Comparison of ENCODE assay signal across 16 cellular contexts in the genomic region with DNA sequence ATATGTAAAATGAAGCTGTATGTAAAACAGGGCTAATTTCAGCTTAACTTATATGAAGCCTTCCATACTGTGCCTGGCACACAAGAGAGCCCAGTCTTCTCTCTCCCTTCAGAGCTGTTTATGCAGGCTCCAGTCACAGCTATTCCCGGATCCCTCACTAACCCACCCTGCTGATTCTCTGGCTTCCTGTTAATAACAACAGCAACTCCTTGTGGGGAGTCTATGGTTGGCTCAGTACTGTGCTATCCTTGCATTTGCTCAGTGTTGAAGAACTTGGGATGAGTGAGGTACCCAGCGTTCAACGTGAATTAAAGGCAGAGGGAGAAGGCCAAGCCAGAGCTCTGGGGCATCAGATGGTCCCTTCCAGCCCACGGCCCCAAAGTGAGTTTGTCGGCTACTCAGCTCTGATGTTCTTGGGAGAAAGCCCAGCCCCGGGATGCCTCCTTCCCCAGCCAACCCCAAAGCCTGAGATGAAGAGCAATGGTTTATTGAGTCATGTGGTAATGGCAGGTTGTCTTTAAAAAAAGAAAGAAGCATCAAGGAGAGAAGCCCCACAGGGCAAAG. TPM values are rescaled to one million over a fixed set of nuclear protein-coding genes. Genes with fewer than 3 reads are reported as not detected.
DNase-seq lines count a peak whose midpoint lies in the region; ATAC-seq and TF ChIP-seq lines count a peak whose summit lies in the region.
"Had no signal": no experiment of that assay in that cellular context is flagged by ENCODE, and none has a peak within 500 bp of the region (broad histone marks: within the 10 kb centered on the region; RNA-seq: fewer than 3 reads in every experiment).

No MANE protein-coding gene starts in this region.

- intact Hi-C loops in posterior vena cava (cut with DNase I): no loop called here

- no peak for TF ChIP-seq POLR2A in gastroesophageal sphincter (IDR thresholded peaks at IDR 0.05)

- ATAC-seq in gastroesophageal sphincter (no peak), HG02840 (IDR thresholded peaks at IDR 0.05; ENCODE audit: low FRiP score, unreplicated experiment) (no peak)
- ATAC-seq: left colon had no signal

- peaks cover 18% of the 10 kb centered on the region for H4K20me1 ChIP-seq in BLaER1

- H3K4me1 ChIP-seq in BLaER1: peaks cover 81% of the 10 kb centered on the region
- peaks cover 0 to 40% (median 18%) of the 10 kb centered on the region in 3 donors for H3K4me1 ChIP-seq in gastroesophageal sphincter

- H3K9ac ChIP-seq in BLaER1: no peak overlapping the region
- H3K9ac ChIP-seq in SK-N-MC (ENCODE audit: insufficient read length): no peak overlapping the region
- H3K9ac ChIP-seq: SK-N-SH had no signal

- H3K27ac ChIP-seq in BLaER1 (peak overlapping the region; percentile 7), SK-N-MC (peak overlapping the region; percentile 51; the same call in 1 of the 2 replicates), gastroesophageal sphincter (peak overlapping the region in 3 of 4 donors; percentile 60 to 74 (median 68))
- H3K27ac ChIP-seq: C4-2B had no signal

- peak overlapping the region; percentile 97 for H3K4me2 ChIP-seq in BLaER1
- H3K4me2 ChIP-seq: SK-N-SH had no signal

- TF ChIP-seq EP300 in gastroesophageal sphincter (IDR thresholded peaks at IDR 0.05): no peak

- no peaks in the 10 kb centered on the region for H3K9me3 ChIP-seq in BLaER1
- no peaks in the 10 kb centered on the region for H3K9me3 ChIP-seq in SK-N-MC (ENCODE audit: low read depth, low read length)
- no peaks in the 10 kb centered on the region for H3K9me3 ChIP-seq in gastroesophageal sphincter
- H3K9me3 ChIP-seq: SK-N-SH had no signal

- DNase-seq in SK-N-MC (ENCODE audit: low read depth, low spot score): no peak
- DNase-seq in posterior vena cava (ENCODE audit: low spot score): peak; percentile 73
- no peak for DNase-seq in HUDEP-2 (lab: John Stamatoyannopoulos, UW; ENCODE audit: unreplicated experiment in 76 of 76)
- no peak for DNase-seq in cerebellar cortex (ENCODE audit: low spot score)
- DNase-seq in inferior parietal cortex (ENCODE audit: extremely low spot score): no peak
- DNase-seq: activated B cell treated with CpG ODN at 0.5 μM for 24 hours, activated T-cell treated with anti-CD3 and anti-CD28 coated beads for 4 hours, EL, left colon, NCI-H2029 treated with DMSO at 0.1 percent for 48 hours, occipital lobe, SK-N-SH had no signal

- TF ChIP-seq CTCF in gastroesophageal sphincter (IDR thresholded peaks at IDR 0.05): no peak

- no peak overlapping the region for H3K4me3 ChIP-seq in BLaER1
- no peak overlapping the region for H3K4me3 ChIP-seq in SK-N-MC
- H3K4me3 ChIP-seq in gastroesophageal sphincter: no peak overlapping the region

- WGBS in gastroesophageal sphincter (ENCODE audit: low coverage in 1 of 2), 2 donors: no CpG with 5 or more reads among the region's 6 CpGs

- H3K36me3 ChIP-seq in BLaER1: no peaks in the 10 kb centered on the region
- no peaks in the 10 kb centered on the region for H3K36me3 ChIP-seq in SK-N-MC (ENCODE audit: insufficient read depth, low read length)
- no peaks in the 10 kb centered on the region for H3K36me3 ChIP-seq in gastroesophageal sphincter

- H3K27me3 ChIP-seq in BLaER1 (no peaks in the 10 kb centered on the region; the same call in 1 of the 2 replicates), gastroesophageal sphincter (no peaks in the 10 kb centered on the region)

RNA-seq across cellular contexts. Expression of gene PSD4, which starts 43.2 kb away (rescaled TPM):
- total RNA-seq in gastroesophageal sphincter (1 to 10 TPM; 3.0 to 4.4 (median 3.6) TPM), posterior vena cava (10 to 100 TPM in 1 of 2 donors, 1 to 10 TPM in 1; 5.8 to 10.5 TPM)

Comparison
In these comparisons a context has a peak if more than half of its experiments do, and no peak if none do; other contexts are left out.
1. H3K27ac ChIP-seq: peak in every context shown above with its lines; median percentile 68 in gastroesophageal sphincter; 51 in SK-N-MC; 7 in BLaER1.